In the genomic region with DNA sequence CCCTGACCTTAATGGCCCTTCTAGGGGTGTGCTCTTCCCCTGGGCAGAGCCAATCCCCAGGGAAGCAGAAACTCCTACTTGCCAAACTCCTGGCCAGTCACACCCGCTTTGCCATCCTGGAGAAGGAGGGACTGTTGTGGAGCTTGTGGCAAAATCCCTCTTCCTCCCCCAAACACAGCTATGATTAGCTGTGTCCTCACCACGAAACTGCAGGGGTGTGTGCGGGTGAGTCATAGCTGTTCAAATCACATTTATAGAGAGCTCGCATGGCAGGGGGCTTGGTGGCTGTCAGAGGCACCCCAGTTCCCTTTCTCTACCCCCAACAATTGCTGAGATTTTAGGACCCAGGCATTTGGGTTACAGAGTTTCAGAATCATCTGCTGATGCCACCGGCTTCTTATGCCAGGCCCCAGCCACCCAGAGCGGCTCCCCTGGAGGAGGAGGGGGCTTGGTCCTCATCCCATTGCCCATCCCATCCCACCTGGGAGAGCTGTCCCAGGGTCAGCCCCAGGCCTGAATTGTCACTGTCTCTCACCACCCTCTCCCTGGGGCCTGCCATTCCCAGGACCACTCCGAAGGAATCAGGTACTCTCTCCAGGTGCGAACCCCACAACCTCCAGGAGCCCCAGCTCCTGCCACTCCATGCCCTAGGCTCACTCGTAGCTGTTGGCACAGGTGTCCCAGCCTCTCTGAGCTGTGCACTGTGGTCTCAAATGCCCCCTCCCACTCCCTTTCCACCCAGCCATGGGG, we compare ENCODE assay signal across 9 cellular contexts. TPM values are rescaled to one million over a fixed set of nuclear protein-coding genes. Genes with fewer than 3 reads are reported as not detected.
DNase-seq lines count a peak whose midpoint lies in the region; ATAC-seq and TF ChIP-seq lines count a peak whose summit lies in the region.
"Had no signal": no experiment of that assay in that cellular context is flagged by ENCODE, and none has a peak within 500 bp of the region (broad histone marks: within the 10 kb centered on the region; RNA-seq: fewer than 3 reads in every experiment).

No MANE protein-coding gene starts in this region.

- H3K36me3 Mint-ChIP-seq in activated T-helper 17 cell treated with anti-CD3 and anti-CD28 coated beads, Interleukin-2, amount 50 U/mL, for 72 hours (ENCODE audit: low read depth), result no peaks in the 10 kb centered on the region

- no peaks in the 10 kb centered on the region for H3K9me3 ChIP-seq in vagina

- peak; percentile 87 for ATAC-seq in activated T-helper 17 cell treated with anti-CD3 and anti-CD28 coated beads, Interleukin-2, amount 50 U/mL, for 72 hours (replicated peaks)
- ATAC-seq in GM21723 (IDR thresholded peaks at IDR 0.05; ENCODE audit: unreplicated experiment), result no peak

- peak overlapping the region; percentile 77 for H3K27ac ChIP-seq in vagina
- H3K27ac ChIP-seq: parathyroid adenoma had no signal

- TF ChIP-seq CTCF in vagina (IDR thresholded peaks at IDR 0.05), result no peak

- H3K9me3 Mint-ChIP-seq in activated T-helper 17 cell treated with anti-CD3 and anti-CD28 coated beads, Interleukin-2, amount 50 U/mL, for 72 hours, result no peaks in the 10 kb centered on the region

- no peaks in the 10 kb centered on the region for H3K4me1 Mint-ChIP-seq in activated T-helper 17 cell treated with anti-CD3 and anti-CD28 coated beads, Interleukin-2, amount 50 U/mL, for 72 hours

- H3K4me3 ChIP-seq in vagina, result no peak overlapping the region

- no peaks in the 10 kb centered on the region for H3K36me3 ChIP-seq in vagina

- H3K27me3 ChIP-seq in vagina, result no peaks in the 10 kb centered on the region

- intact Hi-C loops in vagina (cut with DNase I), result no loop called here

- no peak for TF ChIP-seq POLR2A in vagina (IDR thresholded peaks at IDR 0.05)

- no peak overlapping the region for H3K27ac Mint-ChIP-seq in activated T-helper 17 cell treated with anti-CD3 and anti-CD28 coated beads, Interleukin-2, amount 50 U/mL, for 72 hours

- peaks cover 41% of the 10 kb centered on the region for H3K4me1 ChIP-seq in vagina
- H3K4me1 ChIP-seq: parathyroid adenoma had no signal

- peak; percentile 30 for DNase-seq in stimulated activated CD4-positive, alpha-beta T cell treated with anti-CD3 and anti-CD28 coated beads, Interleukin-1b, Interleukin-23, amount 100 ng/mL, for 48 hours
- no peak for DNase-seq in stimulated activated CD4-positive, alpha-beta T cell treated with anti-CD3 and anti-CD28 coated beads, Interleukin-4, amount 100 ng/mL, for 24 hours
- peak; percentile 45 for DNase-seq in hepatic stellate cell (ENCODE audit: low spot score)
- DNase-seq in vagina (ENCODE audit: extremely low spot score in 2 of 2), result peak in 1 of 2 donors; percentile 86
- DNase-seq in mucosa of gallbladder (ENCODE audit: low spot score), result no peak
- no peak for DNase-seq in NCI-H345 (lab: John Stamatoyannopoulos, UW)

- peaks cover 13% of the 10 kb centered on the region for H3K27me3 Mint-ChIP-seq in activated T-helper 17 cell treated with anti-CD3 and anti-CD28 coated beads, Interleukin-2, amount 50 U/mL, for 72 hours

- H3K4me3 Mint-ChIP-seq in activated T-helper 17 cell treated with anti-CD3 and anti-CD28 coated beads, Interleukin-2, amount 50 U/mL, for 72 hours, result no peak overlapping the region

RNA-seq across cellular contexts. Expression of a gene that starts 28.8 kb away (rescaled TPM):
- 1 to 10 TPM; 7.4 to 8.1 TPM for total RNA-seq in activated T-helper 17 cell treated with anti-CD3 and anti-CD28 coated beads, Interleukin-2, amount 50 U/mL, for 72 hours
- total RNA-seq in vagina, result 25.5 TPM
- total RNA-seq in mucosa of gallbladder, result 43.3 TPM

Comparison
In these comparisons a context has a peak if more than half of its experiments do, and no peak if none do; other contexts are left out.
1. DNase-seq: peak in stimulated activated CD4-positive, alpha-beta T cell treated with anti-CD3 and anti-CD28 coated beads, Interleukin-1b, Interleukin-23, amount 100 ng/mL, for 48 hours (single experiment) and hepatic stellate cell (single experiment); none in stimulated activated CD4-positive, alpha-beta T cell treated with anti-CD3 and anti-CD28 coated beads, Interleukin-4, amount 100 ng/mL, for 24 hours (single experiment), mucosa of gallbladder (single experiment) and NCI-H345 (single experiment).